11 cellular contexts compared by ENCODE assay signal in genomic region chr11:122207505-122207904, GRCh38.
DNase-seq lines count a peak whose midpoint lies in the region; TF ChIP-seq lines count a peak whose summit lies in the region.
"Had no signal": no experiment of that assay in that cellular context is flagged by ENCODE, and none has a peak within 500 bp of the region (broad histone marks: within the 10 kb centered on the region; RNA-seq: fewer than 3 reads in every experiment).

No MANE protein-coding gene starts in this region.

- DNase-seq in NCI-H1105 (lab: John Stamatoyannopoulos, UW): peak; percentile 75
- DNase-seq in choroid plexus epithelial cell (ENCODE audit: low read depth): peak; percentile 95
- DNase-seq in tibial artery: no peak
- DNase-seq in NCI-H510A treated with DMSO at 0.1 percent for 48 hours (lab: John Stamatoyannopoulos, UW): no peak
- no peak for DNase-seq in D341Med (ENCODE audit: low spot score)
- DNase-seq in activated CD8-positive, alpha-beta memory T cell treated with anti-CD3 and anti-CD28 coated beads, Interleukin-2, amount 50 U/mL, for 48 hours: no peak
- no peak for DNase-seq in OCI-M2 (lab: John Stamatoyannopoulos, UW; ENCODE audit: unreplicated experiment)
- DNase-seq: activated CD4-positive, alpha-beta memory T cell treated with anti-CD3 and anti-CD28 coated beads, Interleukin-2, amount 10 ng/mL, durations not matched to agents 7 days and 5 days; activated naive CD8-positive, alpha-beta T cell treated with anti-CD3 and anti-CD28 coated beads, Interleukin-2, amount 10 ng/mL, durations not matched to agents 7 days and 5 days; NCI-H510A had no signal

- H3K36me3 ChIP-seq in liver (ENCODE audit: control insufficient read depth in 4 of 4, insufficient read depth in 3 of 4, low read depth in 1 of 4, low read length in 3 of 4): no peaks in the 10 kb centered on the region
- H3K36me3 ChIP-seq in tibial artery: no peaks in the 10 kb centered on the region

- H3K27ac ChIP-seq in liver (ENCODE audit: low read depth in 1 of 2, low read length in 2 of 2) (peak overlapping the region; percentile 57 to 74), tibial artery (peak overlapping the region; percentile 76 to 77)

- H3K4me1 ChIP-seq in liver (ENCODE audit: control insufficient read depth in 4 of 4, insufficient read depth in 4 of 4, low read length in 3 of 4) (peaks cover 4 to 28% (median 17%) of the 10 kb centered on the region in 4 donors), tibial artery (peaks cover 0 to 87% (median 57%) of the 10 kb centered on the region in 4 donors)

- intact Hi-C loops in tibial artery (cut with DNase I; ENCODE audit: low total_unique reads): loop anchor here (5.0 to 10.0 kb wide), 2 partner anchors 173 to 535 kb away; no protein-coding TSS in a partner anchor

- TF ChIP-seq RAD21 in liver (IDR thresholded peaks at IDR 0.05): no peak

- TF ChIP-seq CTCF in choroid plexus epithelial cell (conservative IDR thresholded peaks at IDR 0.05; ENCODE audit: low read depth, low read length): no peak
- TF ChIP-seq CTCF in liver (IDR thresholded peaks at IDR 0.05; ENCODE audit: low read depth, low read length, missing input control): no peak
- no peak for TF ChIP-seq CTCF in tibial artery (IDR thresholded peaks at IDR 0.05)

- H3K9me3 ChIP-seq in liver (ENCODE audit: control insufficient read depth in 4 of 4, low read length in 3 of 4): no peaks in the 10 kb centered on the region
- no peaks in the 10 kb centered on the region for H3K9me3 ChIP-seq in tibial artery

- H3K27me3 ChIP-seq in liver (ENCODE audit: control insufficient read depth in 4 of 4, insufficient read depth in 4 of 4, low read length in 3 of 4) (no peaks in the 10 kb centered on the region), tibial artery (no peaks in the 10 kb centered on the region)

- H3K9ac ChIP-seq in liver (ENCODE audit: low read depth in 1 of 2, low read length in 2 of 2): no peak overlapping the region

- WGBS in liver: 32% methylated on average over 8 of the region's 8 CpGs

- peak overlapping the region; percentile 52 for H3K4me3 ChIP-seq in choroid plexus epithelial cell (ENCODE audit: low read depth, low read length)
- H3K4me3 ChIP-seq in liver (ENCODE audit: low read depth in 1 of 3, low read length in 3 of 3): no peak overlapping the region
- peak overlapping the region in 1 of 2 donors; percentile 22 for H3K4me3 ChIP-seq in tibial artery

TF ChIP-seq in liver, 16 proteins besides CTCF, POLR2A, EP300 and RAD21:
- TF ChIP-seq GABPA (IDR thresholded peaks at IDR 0.05 in 1 of 2, conservative IDR thresholded peaks at IDR 0.05 in 1 of 2): no peak
- no peak for TF ChIP-seq HNF4G (IDR thresholded peaks at IDR 0.05)

Comparison
In these comparisons a context has a peak if more than half of its experiments do, and no peak if none do; other contexts are left out.
1. DNase-seq: peak in NCI-H1105 (single experiment) and choroid plexus epithelial cell (single experiment); none in tibial artery (0 of 2), NCI-H510A treated with DMSO at 0.1 percent for 48 hours (single experiment), D341Med (single experiment), activated CD8-positive, alpha-beta memory T cell treated with anti-CD3 and anti-CD28 coated beads, Interleukin-2, amount 50 U/mL, for 48 hours (single experiment) and OCI-M2 (single experiment).